ENCODE assay signal across 9 cellular contexts in genomic region chr1:16955186-16955585, GRCh38. TPM values are rescaled to one million over a fixed set of nuclear protein-coding genes. Genes with fewer than 3 reads are reported as not detected.
"Had no signal": no experiment of that assay in that cellular context is flagged by ENCODE, and none has a peak within 500 bp of the region (broad histone marks: within the 10 kb centered on the region; RNA-seq: fewer than 3 reads in every experiment).

No MANE protein-coding gene starts in this region.

- H3K9me3 ChIP-seq: HAP-1 had no signal

- H3K4me3 ChIP-seq: GM23248, GM23338, HAP-1 had no signal

- H3K9ac ChIP-seq: GM23248 had no signal

- H2AFZ ChIP-seq: GM23248, GM23338 had no signal

- H3K27ac ChIP-seq: GM23248 had no signal

- ATAC-seq: GM23338, HCT116 had no signal

- DNase-seq: GM23248, GOT3, H7, H9, HCEC 1CT, HFFc6 had no signal

- H3K4me2 ChIP-seq: GM23338 had no signal

RNA-seq across cellular contexts. Expression of gene RNU1-2, which starts 59.4 kb away (rescaled TPM):
- polyA plus RNA-seq: GM23248, GM23338 had no signal
